13 cellular contexts compared by ENCODE assay signal in genomic region chr1:236124965-236125364, GRCh38. TPM values are rescaled to one million over a fixed set of nuclear protein-coding genes. Genes with fewer than 3 reads are reported as not detected.
DNase-seq lines count a peak whose midpoint lies in the region; ATAC-seq and TF ChIP-seq lines count a peak whose summit lies in the region.
"Had no signal": no experiment of that assay in that cellular context is flagged by ENCODE, and none has a peak within 500 bp of the region (broad histone marks: within the 10 kb centered on the region; RNA-seq: fewer than 3 reads in every experiment).

No MANE protein-coding gene starts in this region.

- H4K8ac ChIP-seq in neuronal stem cell (ENCODE audit: low read depth, low read length), result no peak overlapping the region

- H3K27ac Mint-ChIP-seq in activated CD4-positive, alpha-beta T cell treated with anti-CD3 and anti-CD28 coated beads for 36 hours, result no peak overlapping the region
- no peak overlapping the region for H3K27ac Mint-ChIP-seq in activated CD4-positive, alpha-beta T cell treated with anti-CD3 and anti-CD28 coated beads, Interleukin-2, amount 10 ng/mL, durations not matched to agents 24 days and 14 days

- no peak overlapping the region for H4K91ac ChIP-seq in neuronal stem cell (ENCODE audit: low read depth, low read length, poor library complexity)

- H2BK12ac ChIP-seq in neuronal stem cell (ENCODE audit: low read length), result no peak overlapping the region

- no peaks in the 10 kb centered on the region for H3K79me1 ChIP-seq in neuronal stem cell (ENCODE audit: low read depth, low read length)

- H3K27ac ChIP-seq in neuronal stem cell (replicated peaks; ENCODE audit: low read length) (no peak overlapping the region), right cardiac atrium (ENCODE audit: low read length) (no peak overlapping the region), vagina (no peak overlapping the region)
- H3K27ac ChIP-seq: tibial nerve had no signal

- H3K18ac ChIP-seq in neuronal stem cell (ENCODE audit: low read length), result peak overlapping the region; percentile 16

- peaks cover 9% of the 10 kb centered on the region for H3K27me3 Mint-ChIP-seq in activated CD4-positive, alpha-beta T cell treated with anti-CD3 and anti-CD28 coated beads for 36 hours
- H3K27me3 Mint-ChIP-seq in activated CD4-positive, alpha-beta T cell treated with anti-CD3 and anti-CD28 coated beads, Interleukin-2, amount 10 ng/mL, durations not matched to agents 24 days and 14 days, result peaks cover 15% of the 10 kb centered on the region

- TF ChIP-seq CTCF in HFF-Myc (IDR thresholded peaks at IDR 0.05; ENCODE audit: low read depth, low read length, missing control alignments), result peak; percentile 15
- TF ChIP-seq CTCF in vagina (IDR thresholded peaks at IDR 0.05), result no peak

- no peak overlapping the region for H3K14ac ChIP-seq in neuronal stem cell (ENCODE audit: low read length)

- H2AFZ ChIP-seq in neuronal stem cell (ENCODE audit: low read length), result no peak overlapping the region

- no peak overlapping the region for H3K23ac ChIP-seq in neuronal stem cell (ENCODE audit: low read depth, low read length, poor library complexity)

- ATAC-seq in activated CD4-positive, alpha-beta T cell treated with anti-CD3 and anti-CD28 coated beads for 36 hours, result no peak
- ATAC-seq in right cardiac atrium, result no peak

- H3K4me1 ChIP-seq in neuronal stem cell (ENCODE audit: control insufficient read depth in 2 of 2, insufficient read depth in 1 of 2, low read depth in 1 of 2, low read length in 2 of 2) (peaks cover 9 to 11% of the 10 kb centered on the region in 2 donors), right cardiac atrium (ENCODE audit: control insufficient read depth, insufficient read depth, low read length) (no peaks in the 10 kb centered on the region), vagina (no peaks in the 10 kb centered on the region)

- no peak overlapping the region for H3K4me3 Mint-ChIP-seq in activated CD4-positive, alpha-beta T cell treated with anti-CD3 and anti-CD28 coated beads for 36 hours
- H3K4me3 Mint-ChIP-seq in activated CD4-positive, alpha-beta T cell treated with anti-CD3 and anti-CD28 coated beads, Interleukin-2, amount 10 ng/mL, durations not matched to agents 24 days and 14 days, result no peak overlapping the region
- H3K4me3 Mint-ChIP-seq: central memory CD8-positive, alpha-beta T cell had no signal

- CTCF ChIA-PET in activated CD4-positive, alpha-beta T cell treated with anti-CD3 and anti-CD28 coated beads for 36 hours (lab: Charles Lee), result no interaction called here

- no peaks in the 10 kb centered on the region for H3K9me3 Mint-ChIP-seq in activated CD4-positive, alpha-beta T cell treated with anti-CD3 and anti-CD28 coated beads for 36 hours (ENCODE audit: low read depth)
- H3K9me3 Mint-ChIP-seq in activated CD4-positive, alpha-beta T cell treated with anti-CD3 and anti-CD28 coated beads, Interleukin-2, amount 10 ng/mL, durations not matched to agents 24 days and 14 days, result peaks cover 7% of the 10 kb centered on the region
- H3K9me3 Mint-ChIP-seq: central memory CD8-positive, alpha-beta T cell had no signal

- DNase-seq in activated CD4-positive, alpha-beta T cell treated with anti-CD3 and anti-CD28 coated beads for 36 hours, result peak; percentile 23
- DNase-seq in activated CD4-positive, alpha-beta T cell treated with anti-CD3 and anti-CD28 coated beads, Interleukin-2, amount 10 ng/mL, durations not matched to agents 24 days and 14 days, result no peak
- DNase-seq in HFF-Myc (ENCODE audit: extremely low read depth, low read depth), result no peak
- peak; percentile 35 for DNase-seq in SK-N-DZ (ENCODE audit: low spot score)
- DNase-seq in neuronal stem cell (ENCODE audit: low spot score), result no peak
- DNase-seq in right cardiac atrium, result no peak
- DNase-seq in inferior parietal cortex (ENCODE audit: extremely low spot score), result no peak
- DNase-seq in vagina (ENCODE audit: extremely low spot score in 2 of 2), result no peak
- DNase-seq: Calu3, KG1, NCI-H1694 treated with DMSO at 0.1 percent for 48 hours had no signal

- TF ChIP-seq POLR2A in vagina (IDR thresholded peaks at IDR 0.05), result no peak

- H3K36me3 ChIP-seq in neuronal stem cell (replicated peaks in 1 of 2; ENCODE audit: control insufficient read depth in 2 of 2, insufficient read depth in 2 of 2, low read length in 2 of 2) (no peaks in the 10 kb centered on the region), vagina (no peaks in the 10 kb centered on the region)
- H3K36me3 ChIP-seq: tibial nerve had no signal

- H3K27me3 ChIP-seq in neuronal stem cell (ENCODE audit: control insufficient read depth in 3 of 3, insufficient read depth in 3 of 3, low read depth in 1 of 3, low read length in 3 of 3) (peaks cover 0 to 4% (median 0%) of the 10 kb centered on the region in 3 experiments), right cardiac atrium (ENCODE audit: control insufficient read depth, insufficient read depth) (no peaks in the 10 kb centered on the region), vagina (no peaks in the 10 kb centered on the region)
- H3K27me3 ChIP-seq: tibial nerve had no signal

- H3K36me3 Mint-ChIP-seq in activated CD4-positive, alpha-beta T cell treated with anti-CD3 and anti-CD28 coated beads for 36 hours (ENCODE audit: low read depth), result no peaks in the 10 kb centered on the region
- no peaks in the 10 kb centered on the region for H3K36me3 Mint-ChIP-seq in activated CD4-positive, alpha-beta T cell treated with anti-CD3 and anti-CD28 coated beads, Interleukin-2, amount 10 ng/mL, durations not matched to agents 24 days and 14 days (ENCODE audit: low read depth)

- H3K4me2 ChIP-seq in neuronal stem cell (ENCODE audit: insufficient read depth, low read length, poor library complexity, severe bottlenecking), result no peak overlapping the region

- no peak overlapping the region for H3K9ac ChIP-seq in neuronal stem cell (ENCODE audit: low read depth, low read length, poor library complexity)

- no peak overlapping the region for H2BK5ac ChIP-seq in neuronal stem cell (ENCODE audit: low read length)

- no CpG with 5 or more reads among the region's 2 CpGs for WGBS in neuronal stem cell (ENCODE audit: extremely low coverage in 2 of 2, insufficient read length in 2 of 2, insufficient replicate concordance in 1 of 2), 2 donors
- 68% methylated on average over 2 of the region's 2 CpGs for WGBS in right cardiac atrium

- H3K9me3 ChIP-seq in neuronal stem cell (replicated peaks in 1 of 2; ENCODE audit: control insufficient read depth in 2 of 2, insufficient read depth in 1 of 2, low read depth in 1 of 2, low read length in 2 of 2) (no peaks in the 10 kb centered on the region), right cardiac atrium (ENCODE audit: control insufficient read depth, low read length) (no peaks in the 10 kb centered on the region), vagina (no peaks in the 10 kb centered on the region)
- H3K9me3 ChIP-seq: tibial nerve had no signal

- no peak overlapping the region for H3K4ac ChIP-seq in neuronal stem cell (ENCODE audit: low read length)

- POLR2A ChIA-PET in activated CD4-positive, alpha-beta T cell treated with anti-CD3 and anti-CD28 coated beads for 36 hours (lab: Charles Lee), result interaction anchor here (0.6 kb wide), 1 partner anchor 40 kb away, joined by 3 read pairs; no protein-coding TSS in a partner anchor

- intact Hi-C loops in activated CD4-positive, alpha-beta T cell treated with anti-CD3 and anti-CD28 coated beads for 36 hours (cut with DNase I, micrococcal nuclease), result loop anchor here in 1 of 2 experiments (5.0 kb wide), 1 partner anchor 157 kb away; the partner anchor contains the start of gene ERO1B
- intact Hi-C loops in activated CD4-positive, alpha-beta T cell treated with anti-CD3 and anti-CD28 coated beads, Interleukin-2, amount 10 ng/mL, durations not matched to agents 24 days and 14 days (cut with micrococcal nuclease), result loop anchor here (5.0 kb wide), 1 partner anchor 92 kb away; no protein-coding TSS in a partner anchor
- intact Hi-C loops in right cardiac atrium (cut with DNase I), result no loop called here
- intact Hi-C loops in vagina (cut with DNase I), result no loop called here

- no peak overlapping the region for H2AK5ac ChIP-seq in neuronal stem cell (ENCODE audit: low read depth, low read length)

- no peak overlapping the region for H2BK120ac ChIP-seq in neuronal stem cell (ENCODE audit: low read depth, low read length)

- H3K4me3 ChIP-seq in HFF-Myc (replicated peaks; ENCODE audit: low read depth, low read length), result no peak overlapping the region
- no peak overlapping the region for H3K4me3 ChIP-seq in neuronal stem cell (ENCODE audit: low read length in 2 of 2)
- no peak overlapping the region for H3K4me3 ChIP-seq in right cardiac atrium (ENCODE audit: low read length)
- no peak overlapping the region for H3K4me3 ChIP-seq in vagina
- H3K4me3 ChIP-seq: tibial nerve had no signal

- H2BK15ac ChIP-seq in neuronal stem cell (ENCODE audit: low read length), result no peak overlapping the region

- peaks cover 25% of the 10 kb centered on the region for H3K4me1 Mint-ChIP-seq in activated CD4-positive, alpha-beta T cell treated with anti-CD3 and anti-CD28 coated beads for 36 hours
- H3K4me1 Mint-ChIP-seq in activated CD4-positive, alpha-beta T cell treated with anti-CD3 and anti-CD28 coated beads, Interleukin-2, amount 10 ng/mL, durations not matched to agents 24 days and 14 days, result peaks cover 24% of the 10 kb centered on the region

RNA-seq across cellular contexts. Expression of gene GPR137B, which starts 17.4 kb away (rescaled TPM):
- 1 to 10 TPM; 5.0 to 5.6 TPM for total RNA-seq in activated CD4-positive, alpha-beta T cell treated with anti-CD3 and anti-CD28 coated beads for 36 hours
- 6.6 and 7.7 TPM in 2 replicates for total RNA-seq in activated CD4-positive, alpha-beta T cell treated with anti-CD3 and anti-CD28 coated beads, Interleukin-2, amount 10 ng/mL, durations not matched to agents 24 days and 14 days
- polyA plus RNA-seq in SK-N-DZ (2014; cell fraction: cytosol; rRNA removed), result 1.2 and 2.2 TPM in 2 replicates
- polyA plus RNA-seq in SK-N-DZ (2014; cell fraction: nucleus; rRNA removed), result 2.3 and 4.5 TPM in 2 replicates
- polyA plus RNA-seq in neuronal stem cell (2013, experiment 1 of 2), result 7.5 TPM
- 7.2 TPM for polyA plus RNA-seq in neuronal stem cell (2013, experiment 2 of 2)
- total RNA-seq in right cardiac atrium, result 10 to 100 TPM; 21.3 to 73.3 (median 29.6) TPM
- 21.9 TPM for polyA plus RNA-seq in right cardiac atrium
- 38.8 TPM for total RNA-seq in vagina

Comparison
In these comparisons a context has a peak if more than half of its experiments do, and no peak if none do; other contexts are left out.
1. DNase-seq: peak in activated CD4-positive, alpha-beta T cell treated with anti-CD3 and anti-CD28 coated beads for 36 hours (single experiment) and SK-N-DZ (single experiment); none in activated CD4-positive, alpha-beta T cell treated with anti-CD3 and anti-CD28 coated beads, Interleukin-2, amount 10 ng/mL, durations not matched to agents 24 days and 14 days (single experiment), HFF-Myc (single experiment), neuronal stem cell (single experiment), right cardiac atrium (0 of 3), inferior parietal cortex (single experiment) and vagina (0 of 2).